31 cellular contexts compared by ENCODE assay signal in the genomic region with DNA sequence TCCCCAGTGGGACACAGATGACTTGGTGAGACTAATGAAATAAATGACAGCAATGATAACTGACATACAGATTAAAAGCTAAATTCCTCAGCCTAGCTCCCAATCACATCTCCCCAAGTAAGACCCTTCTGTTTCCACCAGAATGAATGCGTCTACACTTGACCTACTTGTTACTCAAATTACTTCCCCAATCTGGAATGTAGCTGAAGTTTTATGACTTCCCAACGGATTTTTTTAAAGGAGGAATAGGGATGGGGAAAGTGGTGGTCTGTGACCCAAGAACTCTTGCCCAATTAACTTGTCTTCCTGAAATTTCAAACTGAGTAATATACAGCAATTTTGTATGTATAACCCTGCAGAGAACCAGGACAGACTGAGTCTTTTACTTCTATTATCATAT.
"Had no signal": no experiment of that assay in that cellular context is flagged by ENCODE, and none has a peak within 500 bp of the region (broad histone marks: within the 10 kb centered on the region; RNA-seq: fewer than 3 reads in every experiment).

No MANE protein-coding gene starts in this region.

- H3K36me3 ChIP-seq: prostate gland, uterus had no signal

- H3K4me3 ChIP-seq: coronary artery, dorsolateral prefrontal cortex, gastrocnemius medialis, lower lobe of right lung, pancreas, prostate gland, uterus had no signal

- H3K9me3 ChIP-seq: gastrocnemius medialis, lower lobe of right lung, pancreas, prostate gland, uterus had no signal

- H3K4me1 ChIP-seq: prostate gland, uterus had no signal

- H3K4me3 Mint-ChIP-seq: activated naive CD4-positive, alpha-beta T cell treated with anti-CD3 and anti-CD28 coated beads for 36 hours; activated naive CD8-positive, alpha-beta T cell treated with anti-CD3 and anti-CD28 coated beads, Interleukin-2, amount 10 ng/mL, durations not matched to agents 7 days and 5 days; stimulated activated memory B cell treated with anti-CD40 and anti-IgM and Interleukin-4, amounts not matched to agents 10 μg/mL and 1 μg/mL and 100 μg/mL, for 72 hours; stimulated activated naive CD8-positive, alpha-beta T cell treated with anti-CD3 and anti-CD28 coated beads, Interleukin-15, amount 100 ng/mL, for 72 hours; T-cell; type B pancreatic cell had no signal

- H3K27ac Mint-ChIP-seq: activated naive CD4-positive, alpha-beta T cell treated with anti-CD3 and anti-CD28 coated beads for 36 hours; activated naive CD8-positive, alpha-beta T cell treated with anti-CD3 and anti-CD28 coated beads, Interleukin-2, amount 10 ng/mL, durations not matched to agents 7 days and 5 days; stimulated activated memory B cell treated with anti-CD40 and anti-IgM and Interleukin-4, amounts not matched to agents 10 μg/mL and 1 μg/mL and 100 μg/mL, for 72 hours; T-cell; type B pancreatic cell had no signal

- DNase-seq: activated CD4-positive, alpha-beta T cell treated with anti-CD3 and anti-CD28 coated beads for 48 hours; activated CD4-positive, alpha-beta T cell treated with anti-CD3 and anti-CD28 coated beads, Interleukin-2, amount 50 U/mL, for 48 hours; activated effector memory CD4-positive, alpha-beta T cell treated with anti-CD3 and anti-CD28 coated beads, Interleukin-2, amount 50 U/mL, for 16 hours; activated naive CD4-positive, alpha-beta T cell treated with anti-CD3 and anti-CD28 coated beads for 36 hours; activated naive CD8-positive, alpha-beta T cell treated with anti-CD3 and anti-CD28 coated beads, Interleukin-2, amount 10 ng/mL, durations not matched to agents 7 days and 5 days; amniotic stem cell; brain microvascular endothelial cell; dorsolateral prefrontal cortex; effector memory CD4-positive, alpha-beta T cell; gastrocnemius medialis; hippocampal formation; lower lobe of right lung; mesendoderm; nucleus accumbens; pancreas; retina; small intestine; stimulated activated CD4-positive, alpha-beta T cell treated with anti-CD3 and anti-CD28 coated beads, Interleukin-4, amount 100 ng/mL, for 24 hours; stimulated activated naive CD8-positive, alpha-beta T cell treated with anti-CD3 and anti-CD28 coated beads, Interleukin-15, amount 100 ng/mL, for 72 hours; substantia nigra; T-cell; T-helper 9 cell; uterus had no signal

- H3K9me3 Mint-ChIP-seq: activated naive CD4-positive, alpha-beta T cell treated with anti-CD3 and anti-CD28 coated beads for 36 hours; activated naive CD8-positive, alpha-beta T cell treated with anti-CD3 and anti-CD28 coated beads, Interleukin-2, amount 10 ng/mL, durations not matched to agents 7 days and 5 days; stimulated activated memory B cell treated with anti-CD40 and anti-IgM and Interleukin-4, amounts not matched to agents 10 μg/mL and 1 μg/mL and 100 μg/mL, for 72 hours; stimulated activated naive CD8-positive, alpha-beta T cell treated with anti-CD3 and anti-CD28 coated beads, Interleukin-15, amount 100 ng/mL, for 72 hours; T-cell; type B pancreatic cell had no signal

- H3K27me3 Mint-ChIP-seq: activated naive CD8-positive, alpha-beta T cell treated with anti-CD3 and anti-CD28 coated beads, Interleukin-2, amount 10 ng/mL, durations not matched to agents 7 days and 5 days; stimulated activated memory B cell treated with anti-CD40 and anti-IgM and Interleukin-4, amounts not matched to agents 10 μg/mL and 1 μg/mL and 100 μg/mL, for 72 hours; stimulated activated naive CD8-positive, alpha-beta T cell treated with anti-CD3 and anti-CD28 coated beads, Interleukin-15, amount 100 ng/mL, for 72 hours; T-cell; type B pancreatic cell had no signal

- ATAC-seq: activated CD4-positive, CD25-positive, alpha-beta regulatory T cell treated with anti-CD3 and anti-CD28 coated beads, Interleukin-2, amount 50 U/mL, for 24 hours; gastrocnemius medialis; left lobe of liver; lower lobe of right lung; pancreas; sciatic nerve; stimulated activated memory B cell treated with anti-CD40 and anti-IgM and Interleukin-4, amounts not matched to agents 10 μg/mL and 1 μg/mL and 100 μg/mL, for 72 hours; stimulated activated naive CD8-positive, alpha-beta T cell treated with anti-CD3 and anti-CD28 coated beads, Interleukin-15, amount 100 ng/mL, for 72 hours; T-cell had no signal

- H3K27me3 ChIP-seq: brain microvascular endothelial cell, dorsolateral prefrontal cortex, gastrocnemius medialis, pancreas, uterus had no signal

- H3K27ac ChIP-seq: brain microvascular endothelial cell, coronary artery, dorsolateral prefrontal cortex, gastrocnemius medialis, lower lobe of right lung, pancreas, prostate gland, uterus, VCaP had no signal
